ENCODE assay signal across 8 cellular contexts in genomic region chr11:64856382-64857227, GRCh38. TPM values are rescaled to one million over a fixed set of nuclear protein-coding genes. Genes with fewer than 3 reads are reported as not detected.
A peak's percentile ranks its signal among the peaks of the same experiment; 100 is the strongest.
DNase-seq lines count a peak whose midpoint lies in the region; ATAC-seq and TF ChIP-seq lines count a peak whose summit lies in the region.

No MANE protein-coding gene starts in this region.

- no peak overlapping the region for H3K9ac ChIP-seq in rectal smooth muscle tissue (ENCODE audit: low read length)

- H3K4me3 ChIP-seq in AG10803 (ENCODE audit: low read length) (no peak overlapping the region), fibroblast of the aortic adventitia (ENCODE audit: low read depth, low read length) (no peak overlapping the region), rectal smooth muscle tissue (ENCODE audit: low read length) (no peak overlapping the region)

- peaks cover 24% of the 10 kb centered on the region for H3K4me1 ChIP-seq in rectal smooth muscle tissue (ENCODE audit: control insufficient read depth, insufficient read depth, low read length)

- TF ChIP-seq CTCF in AG10803 (conservative IDR thresholded peaks at IDR 0.05; ENCODE audit: low read length), result no peak
- TF ChIP-seq CTCF in fibroblast of the aortic adventitia (IDR thresholded peaks at IDR 0.05; ENCODE audit: insufficient read depth, low read length), result no peak
- TF ChIP-seq CTCF in GM13976 (IDR thresholded peaks at IDR 0.05; ENCODE audit: borderline replicate concordance, control extremely low read depth, extremely low read depth, insufficient read depth, missing control alignments), result no peak

- in situ Hi-C loops in GM13976 (cut with MboI; ENCODE audit: low sequenced_read_pairs, unreplicated experiment), result no loop called here

- DNase-seq in AG10803 (ENCODE audit: low read depth) (peak; percentile 87), Kasumi-1 (lab: John Stamatoyannopoulos, UW) (peak; percentile 68 to 83), fibroblast of the aortic adventitia (ENCODE audit: low read depth) (peak; percentile 77), GM13976 (ENCODE audit: low spot score) (no peak)
- DNase-seq in activated CD8-positive, alpha-beta memory T cell treated with anti-CD3 and anti-CD28 coated beads, Interleukin-2, amount 50 U/mL, for 24 hours (ENCODE audit: extremely low read depth), result peak; percentile 46

- H3K36me3 ChIP-seq in rectal smooth muscle tissue (ENCODE audit: control insufficient read depth, insufficient read depth, low read length), result peaks cover 28% of the 10 kb centered on the region

- ATAC-seq in HG02884 (IDR thresholded peaks at IDR 0.05; ENCODE audit: unreplicated experiment) (no peak), GM18867 (IDR thresholded peaks at IDR 0.05; ENCODE audit: unreplicated experiment) (no peak)

- H3K27me3 ChIP-seq in rectal smooth muscle tissue (ENCODE audit: control insufficient read depth, insufficient read depth, low read length), result no peaks in the 10 kb centered on the region

- peak overlapping the region; percentile 64 for H3K27ac ChIP-seq in rectal smooth muscle tissue (ENCODE audit: low read depth, low read length)

RNA-seq across cellular contexts. Expression of gene CDC42BPG, which starts 12.2 kb away (rescaled TPM):
- 0.08 and 0.09 TPM in 2 replicates for total RNA-seq in fibroblast of the aortic adventitia (ENCODE audit: low replicate concordance)

RNA-seq across cellular contexts. Expression of gene EHD1, which starts 21.8 kb away (rescaled TPM):
- total RNA-seq in fibroblast of the aortic adventitia (ENCODE audit: low replicate concordance), result 68.1 and 113 TPM in 2 replicates

RNA-seq across cellular contexts. Expression of gene MEN1, which starts 46.3 kb away (rescaled TPM):
- total RNA-seq in fibroblast of the aortic adventitia (ENCODE audit: low replicate concordance), result 6.2 and 15.9 TPM in 2 replicates

RNA-seq across cellular contexts. Expression of gene MAP4K2, which starts 53.6 kb away (rescaled TPM):
- 9.6 and 11.4 TPM in 2 replicates for total RNA-seq in fibroblast of the aortic adventitia (ENCODE audit: low replicate concordance)
